ENCODE assay signal across 15 cellular contexts in the genomic region with DNA sequence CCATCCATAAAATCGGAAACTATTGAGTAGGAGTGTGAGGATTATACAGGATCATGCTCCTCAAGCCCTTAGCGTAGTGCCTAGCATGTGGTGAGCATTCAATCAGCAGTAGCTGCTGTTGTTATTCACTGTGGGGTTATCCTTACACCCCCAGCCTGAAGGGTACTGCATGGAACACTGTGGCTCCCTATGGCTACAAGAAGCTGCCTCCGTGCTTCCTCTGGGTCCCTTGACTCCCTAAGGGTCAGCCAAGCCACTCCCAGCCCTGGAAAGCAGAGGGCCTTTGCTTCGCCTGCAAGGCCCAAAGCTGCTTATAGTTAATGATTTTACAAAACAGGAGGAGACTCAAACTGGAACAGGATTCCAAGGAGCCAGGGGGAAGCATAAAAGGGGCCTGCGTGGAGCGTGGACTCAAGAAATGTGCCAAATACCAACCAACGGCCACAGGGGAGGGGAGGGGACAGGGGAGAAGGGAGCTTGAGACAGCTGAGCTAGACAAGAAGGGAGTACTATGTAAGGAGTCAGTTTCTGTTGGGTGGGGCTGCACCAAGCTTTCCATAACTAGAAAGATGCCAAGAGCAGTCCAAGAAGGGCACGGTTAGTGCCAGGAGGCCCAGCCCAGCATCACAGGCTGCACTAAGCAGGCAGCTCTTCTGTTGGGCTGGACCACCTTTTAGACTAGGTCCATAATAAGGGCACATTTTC. TPM values are rescaled to one million over a fixed set of nuclear protein-coding genes. Genes with fewer than 3 reads are reported as not detected.
DNase-seq lines count a peak whose midpoint lies in the region; ATAC-seq and TF ChIP-seq lines count a peak whose summit lies in the region.
"Had no signal": no experiment of that assay in that cellular context is flagged by ENCODE, and none has a peak within 500 bp of the region (broad histone marks: within the 10 kb centered on the region; RNA-seq: fewer than 3 reads in every experiment).

No MANE protein-coding gene starts in this region.

- H3K36me3 Mint-ChIP-seq in activated CD8-positive, alpha-beta memory T cell treated with anti-CD3 and anti-CD28 coated beads, Interleukin-2, amount 10 ng/mL, durations not matched to agents 7 days and 5 days: peaks cover 30% of the 10 kb centered on the region
- H3K36me3 Mint-ChIP-seq in T-helper 17 cell (ENCODE audit: low read depth) (no peaks in the 10 kb centered on the region), glutamatergic neuron (ENCODE audit: unreplicated experiment) (no peaks in the 10 kb centered on the region)
- peaks cover 46% of the 10 kb centered on the region for H3K36me3 Mint-ChIP-seq in stimulated activated effector memory CD8-positive, alpha-beta T cell treated with anti-CD3 and anti-CD28 coated beads, Interleukin-12 subunit alpha, Interleukin-12 subunit beta, amount 100 ng/mL, for 72 hours

- peak overlapping the region; percentile 75 for H3K4me3 Mint-ChIP-seq in activated CD8-positive, alpha-beta memory T cell treated with anti-CD3 and anti-CD28 coated beads, Interleukin-2, amount 10 ng/mL, durations not matched to agents 7 days and 5 days
- H3K4me3 Mint-ChIP-seq in T-helper 17 cell: peak overlapping the region; percentile 84
- H3K4me3 Mint-ChIP-seq in glutamatergic neuron (ENCODE audit: unreplicated experiment): peak overlapping the region; percentile 61
- H3K4me3 Mint-ChIP-seq in stimulated activated effector memory CD8-positive, alpha-beta T cell treated with anti-CD3 and anti-CD28 coated beads, Interleukin-12 subunit alpha, Interleukin-12 subunit beta, amount 100 ng/mL, for 72 hours: peak overlapping the region; percentile 69

- CTCF ChIA-PET in activated CD8-positive, alpha-beta memory T cell treated with anti-CD3 and anti-CD28 coated beads, Interleukin-2, amount 10 ng/mL, durations not matched to agents 7 days and 5 days (lab: Charles Lee): interaction anchor here (0.6 to 2.8 kb wide), 4 partner anchors 14 to 161 kb away, joined by 3 to 23 read pairs (median 8); a partner anchor contains a TSS

- no peaks in the 10 kb centered on the region for H3K27me3 Mint-ChIP-seq in activated CD8-positive, alpha-beta memory T cell treated with anti-CD3 and anti-CD28 coated beads, Interleukin-2, amount 10 ng/mL, durations not matched to agents 7 days and 5 days
- H3K27me3 Mint-ChIP-seq in T-helper 17 cell: no peaks in the 10 kb centered on the region
- H3K27me3 Mint-ChIP-seq in glutamatergic neuron (ENCODE audit: unreplicated experiment): peaks cover 3% of the 10 kb centered on the region

- no peaks in the 10 kb centered on the region for H3K9me3 Mint-ChIP-seq in activated CD8-positive, alpha-beta memory T cell treated with anti-CD3 and anti-CD28 coated beads, Interleukin-2, amount 10 ng/mL, durations not matched to agents 7 days and 5 days (ENCODE audit: low read depth)
- H3K9me3 Mint-ChIP-seq in glutamatergic neuron (ENCODE audit: unreplicated experiment): no peaks in the 10 kb centered on the region
- H3K9me3 Mint-ChIP-seq in stimulated activated effector memory CD8-positive, alpha-beta T cell treated with anti-CD3 and anti-CD28 coated beads, Interleukin-12 subunit alpha, Interleukin-12 subunit beta, amount 100 ng/mL, for 72 hours: no peaks in the 10 kb centered on the region

- TF ChIP-seq CTCF in glutamatergic neuron (IDR thresholded peaks at IDR 0.05; ENCODE audit: partially characterized antibody, unreplicated experiment): no peak

- peaks cover 55% of the 10 kb centered on the region for H3K4me1 Mint-ChIP-seq in activated CD8-positive, alpha-beta memory T cell treated with anti-CD3 and anti-CD28 coated beads, Interleukin-2, amount 10 ng/mL, durations not matched to agents 7 days and 5 days
- H3K4me1 Mint-ChIP-seq in T-helper 17 cell (peaks cover 21% of the 10 kb centered on the region), glutamatergic neuron (ENCODE audit: low read depth, unreplicated experiment) (peaks cover 19% of the 10 kb centered on the region)
- peaks cover 34% of the 10 kb centered on the region for H3K4me1 Mint-ChIP-seq in stimulated activated effector memory CD8-positive, alpha-beta T cell treated with anti-CD3 and anti-CD28 coated beads, Interleukin-12 subunit alpha, Interleukin-12 subunit beta, amount 100 ng/mL, for 72 hours

- H3K9me3 ChIP-seq in T-helper 17 cell (ENCODE audit: control insufficient read depth, low read length, poor library complexity, severe bottlenecking): no peaks in the 10 kb centered on the region
- H3K9me3 ChIP-seq: MG63, neutrophil had no signal

- no peak for DNase-seq in activated CD8-positive, alpha-beta memory T cell treated with anti-CD3 and anti-CD28 coated beads, Interleukin-2, amount 10 ng/mL, durations not matched to agents 7 days and 5 days
- no peak for DNase-seq in activated CD8-positive, alpha-beta memory T cell treated with anti-CD3 and anti-CD28 coated beads, Interleukin-2, amount 50 U/mL, for 48 hours
- DNase-seq in T-helper 17 cell (no peak), glutamatergic neuron (no peak), NCI-H510A (lab: John Stamatoyannopoulos, UW) (no peak), NK-92 (lab: John Stamatoyannopoulos, UW; ENCODE audit: unreplicated experiment) (no peak)
- DNase-seq in stimulated activated effector memory CD8-positive, alpha-beta T cell treated with anti-CD3 and anti-CD28 coated beads, Interleukin-12 subunit alpha, Interleukin-12 subunit beta, amount 100 ng/mL, for 72 hours (ENCODE audit: low spot score in 2 of 2): no peak
- no peak for DNase-seq in stimulated activated naive CD4-positive, alpha-beta T cell treated with Interleukin-2 at 50 U/mL for 16 hours (lab: John Stamatoyannopoulos, UW)
- DNase-seq: ACHN; DMS53; kidney glomerular epithelial cell; MG63; NCI-H2227 treated with DMSO at 0.1 percent for 48 hours; stimulated activated CD4-positive, alpha-beta T cell treated with anti-CD3 and anti-CD28 coated beads, Interleukin-15, amount 100 ng/mL, for 24 hours had no signal

- H3K27ac Mint-ChIP-seq in activated CD8-positive, alpha-beta memory T cell treated with anti-CD3 and anti-CD28 coated beads, Interleukin-2, amount 10 ng/mL, durations not matched to agents 7 days and 5 days: peak overlapping the region; percentile 98
- H3K27ac Mint-ChIP-seq in T-helper 17 cell (peak overlapping the region; percentile 98), glutamatergic neuron (ENCODE audit: unreplicated experiment) (peak overlapping the region; percentile 50)
- peak overlapping the region; percentile 88 for H3K27ac Mint-ChIP-seq in stimulated activated effector memory CD8-positive, alpha-beta T cell treated with anti-CD3 and anti-CD28 coated beads, Interleukin-12 subunit alpha, Interleukin-12 subunit beta, amount 100 ng/mL, for 72 hours

- no peak for ATAC-seq in activated CD8-positive, alpha-beta memory T cell treated with anti-CD3 and anti-CD28 coated beads, Interleukin-2, amount 10 ng/mL, durations not matched to agents 7 days and 5 days
- no peak for ATAC-seq in T-helper 17 cell
- ATAC-seq in stimulated activated effector memory CD8-positive, alpha-beta T cell treated with anti-CD3 and anti-CD28 coated beads, Interleukin-12 subunit alpha, Interleukin-12 subunit beta, amount 100 ng/mL, for 72 hours: no peak

RNA-seq across cellular contexts. Expression of a gene that starts 15.9 kb away (rescaled TPM):
- total RNA-seq in activated CD8-positive, alpha-beta memory T cell treated with anti-CD3 and anti-CD28 coated beads, Interleukin-2, amount 10 ng/mL, durations not matched to agents 7 days and 5 days: 100 to 1,000 TPM; 236 to 263 TPM
- total RNA-seq in T-helper 17 cell: 100 to 1,000 TPM; 150 to 163 TPM
- 243 TPM for total RNA-seq in glutamatergic neuron (ENCODE audit: unreplicated experiment)
